Comparison of ENCODE assay signal across 8 cellular contexts in genomic region chrX:103254171-103254824, GRCh38. TPM values are rescaled to one million over a fixed set of nuclear protein-coding genes. Genes with fewer than 3 reads are reported as not detected.
DNase-seq lines count a peak whose midpoint lies in the region; ATAC-seq and TF ChIP-seq lines count a peak whose summit lies in the region.

No MANE protein-coding gene starts in this region.

- peak overlapping the region; percentile 95 for H3K4me3 Mint-ChIP-seq in activated B cell treated with CpG ODN at 0.5 μM for 24 hours
- H3K4me3 Mint-ChIP-seq in endodermal cell: peak overlapping the region; percentile 93

- H3K9me3 Mint-ChIP-seq in activated B cell treated with CpG ODN at 0.5 μM for 24 hours (no peaks in the 10 kb centered on the region), endodermal cell (peaks cover 6% of the 10 kb centered on the region)

- no peaks in the 10 kb centered on the region for H4K20me1 ChIP-seq in DND-41 (ENCODE audit: insufficient read depth, low read length)

- no peaks in the 10 kb centered on the region for H3K27me3 Mint-ChIP-seq in activated B cell treated with CpG ODN at 0.5 μM for 24 hours
- no peaks in the 10 kb centered on the region for H3K27me3 Mint-ChIP-seq in endodermal cell (ENCODE audit: insufficient read depth)

- peak overlapping the region; percentile 83 to 89 for H3K18ac ChIP-seq in mesenchymal stem cell (ENCODE audit: low read depth in 1 of 2, low read length in 2 of 2)

- H3K27ac Mint-ChIP-seq in activated B cell treated with CpG ODN at 0.5 μM for 24 hours (peak overlapping the region; percentile 84), endodermal cell (peak overlapping the region; percentile 97)

- no peak overlapping the region for H3K23ac ChIP-seq in mesenchymal stem cell (ENCODE audit: low read length in 2 of 2)

- peak overlapping the region in 1 of 2 experiments; percentile 11 for H3K14ac ChIP-seq in mesenchymal stem cell (ENCODE audit: low read length in 2 of 2)

- peaks cover 10% of the 10 kb centered on the region for H3K79me2 ChIP-seq in DND-41 (ENCODE audit: insufficient read depth, low read length)

- peak; percentile 72 for DNase-seq in DND-41
- peak; percentile 26 for DNase-seq in MG63
- DNase-seq in activated B cell treated with CpG ODN at 0.5 μM for 24 hours: no peak
- DNase-seq in endodermal cell: peak; percentile 98
- peak; percentile 54 for DNase-seq in mesenchymal stem cell
- DNase-seq in stimulated activated naive CD4-positive, alpha-beta T cell (lab: John Stamatoyannopoulos, UW): peak in 5 of 6 experiments; percentile 1 to 28 (median 19)
- no peak for DNase-seq in MV-4-11 (lab: John Stamatoyannopoulos, UW)

- H3K4ac ChIP-seq in mesenchymal stem cell (ENCODE audit: low read depth in 1 of 2, low read length in 2 of 2): peak overlapping the region; percentile 51 to 91

- H3K27ac ChIP-seq in DND-41 (ENCODE audit: low read length) (peak overlapping the region; percentile 83), endodermal cell (ENCODE audit: low read depth, low read length) (peak overlapping the region; percentile 86), mesenchymal stem cell (ENCODE audit: low read length, poor library complexity, severe bottlenecking) (peak overlapping the region; percentile 93)

- H3K36me3 ChIP-seq in DND-41 (ENCODE audit: insufficient read depth, low read length): peaks cover 3% of the 10 kb centered on the region; the same call in 1 of the 2 replicates
- H3K36me3 ChIP-seq in MG63: peaks cover 5% of the 10 kb centered on the region; the same call in 1 of the 2 replicates
- H3K36me3 ChIP-seq in endodermal cell (ENCODE audit: control insufficient read depth, insufficient read depth, low read length): peaks cover 11% of the 10 kb centered on the region
- peaks cover 3 to 13% of the 10 kb centered on the region in 2 experiments for H3K36me3 ChIP-seq in mesenchymal stem cell (ENCODE audit: control insufficient read depth in 1 of 2, insufficient read depth in 2 of 2, low read depth in 1 of 2, low read length in 2 of 2)

- H2AFZ ChIP-seq in DND-41 (ENCODE audit: low read depth, low read length): peak overlapping the region; percentile 85
- no peak overlapping the region for H2AFZ ChIP-seq in mesenchymal stem cell (ENCODE audit: low read depth, low read length)

- H3K36me3 Mint-ChIP-seq in activated B cell treated with CpG ODN at 0.5 μM for 24 hours (ENCODE audit: low read depth) (peaks cover 8% of the 10 kb centered on the region), endodermal cell (ENCODE audit: low read depth) (peaks cover 12% of the 10 kb centered on the region)

- H2BK120ac ChIP-seq in mesenchymal stem cell (ENCODE audit: low read depth, low read length): peak overlapping the region; percentile 79

- H2AK5ac ChIP-seq in mesenchymal stem cell (ENCODE audit: low read length, severe bottlenecking): peak overlapping the region; percentile 38

- no peak overlapping the region for H4K91ac ChIP-seq in mesenchymal stem cell (ENCODE audit: low read length)

- POLR2A ChIA-PET in activated B cell treated with CpG ODN at 0.5 μM for 24 hours (lab: Charles Lee): interaction anchor here (1.4 kb wide), 1 partner anchor 1323 kb away, joined by 4 read pairs; no protein-coding TSS in a partner anchor

- H4K8ac ChIP-seq in mesenchymal stem cell (ENCODE audit: low read length): peak overlapping the region; percentile 94

- H3K9me3 ChIP-seq in DND-41 (ENCODE audit: insufficient read depth, low read length, severe bottlenecking) (no peaks in the 10 kb centered on the region), MG63 (no peaks in the 10 kb centered on the region), endodermal cell (ENCODE audit: control insufficient read depth, low read length) (no peaks in the 10 kb centered on the region), mesenchymal stem cell (ENCODE audit: control insufficient read depth, low read length) (no peaks in the 10 kb centered on the region)

- no peaks in the 10 kb centered on the region for H3K79me1 ChIP-seq in mesenchymal stem cell (replicated peaks; ENCODE audit: low read length, poor library complexity, severe bottlenecking)

- peak overlapping the region; percentile 51 to 87; a peak in 3 of 4 replicates for H3K4me3 ChIP-seq in DND-41 (ENCODE audit: low read depth in 1 of 2, low read length in 2 of 2)
- H3K4me3 ChIP-seq in MG63: peak overlapping the region; percentile 69
- peak overlapping the region; percentile 91 for H3K4me3 ChIP-seq in endodermal cell (ENCODE audit: low read length)
- peak overlapping the region; percentile 66 to 83 for H3K4me3 ChIP-seq in mesenchymal stem cell (ENCODE audit: insufficient read depth in 1 of 2, low read depth in 1 of 2, low read length in 2 of 2)

- CTCF ChIA-PET in activated B cell treated with CpG ODN at 0.5 μM for 24 hours (lab: Charles Lee): interaction anchor here (1.0 to 1.3 kb wide), 2 partner anchors 43 kb away, joined by 4 read pairs; no protein-coding TSS in a partner anchor

- no peak overlapping the region for H2BK12ac ChIP-seq in mesenchymal stem cell (ENCODE audit: low read length in 2 of 2)

- WGBS in endodermal cell (ENCODE audit: insufficient coverage in 1 of 2, insufficient read length in 1 of 2), 2 experiments: 0% methylated on average over 22 of the region's 22 CpGs; no CpG with 5 or more reads in 1 of the 2 experiments
- WGBS in mesenchymal stem cell: 0% methylated on average over 18 of the region's 22 CpGs

- peak overlapping the region; percentile 67 for H2BK15ac ChIP-seq in mesenchymal stem cell (ENCODE audit: low read depth, poor library complexity, severe bottlenecking)

- peak overlapping the region; percentile 62 for H2BK5ac ChIP-seq in mesenchymal stem cell (ENCODE audit: low read depth, low read length, poor library complexity, severe bottlenecking)

- H3K27me3 ChIP-seq in DND-41 (ENCODE audit: insufficient read depth, low read length, poor library complexity) (no peaks in the 10 kb centered on the region), MG63 (no peaks in the 10 kb centered on the region), endodermal cell (ENCODE audit: control insufficient read depth, insufficient read depth, low read length, poor library complexity, severe bottlenecking) (no peaks in the 10 kb centered on the region), mesenchymal stem cell (ENCODE audit: control insufficient read depth in 1 of 2, insufficient read depth in 1 of 2, low read length in 2 of 2) (peaks cover 0 to 14% of the 10 kb centered on the region in 2 experiments)

- H3K4me2 ChIP-seq in DND-41 (ENCODE audit: insufficient read depth, low read length): peak overlapping the region; percentile 68
- H3K4me2 ChIP-seq in mesenchymal stem cell (ENCODE audit: low read length, poor library complexity, severe bottlenecking): peak overlapping the region; percentile 66

- ATAC-seq in DND-41 (ENCODE audit: insufficient read depth, low read depth): peak; percentile 79
- peak; percentile 59 for ATAC-seq in GM21576 (IDR thresholded peaks at IDR 0.05; ENCODE audit: unreplicated experiment)
- ATAC-seq in activated B cell treated with CpG ODN at 0.5 μM for 24 hours (ENCODE audit: low read depth): peak; percentile 56

- H3K4me1 Mint-ChIP-seq in activated B cell treated with CpG ODN at 0.5 μM for 24 hours (peaks cover 12% of the 10 kb centered on the region), endodermal cell (peaks cover 31% of the 10 kb centered on the region)

- H3K4me1 ChIP-seq in DND-41 (ENCODE audit: insufficient read depth, low read length) (peaks cover 20% of the 10 kb centered on the region; the same call in 1 of the 2 replicates), endodermal cell (ENCODE audit: control insufficient read depth, insufficient read depth, low read length) (no peaks in the 10 kb centered on the region), mesenchymal stem cell (ENCODE audit: control insufficient read depth, insufficient read depth, low read depth, low read length) (peaks cover 2% of the 10 kb centered on the region)

- TF ChIP-seq CTCF in DND-41 (IDR thresholded peaks at IDR 0.05; ENCODE audit: borderline replicate concordance, extremely low read depth, low read length, poor library complexity, severe bottlenecking): no peak
- no peak for TF ChIP-seq CTCF in activated B cell treated with CpG ODN at 0.5 μM for 24 hours (IDR thresholded peaks at IDR 0.05)
- TF ChIP-seq CTCF in endodermal cell (conservative IDR thresholded peaks at IDR 0.05): no peak

- intact Hi-C loops in activated B cell treated with CpG ODN at 0.5 μM for 24 hours (cut with micrococcal nuclease): no loop called here

- H3K9ac ChIP-seq in DND-41 (ENCODE audit: low read depth, low read length): peak overlapping the region; percentile 76
- peak overlapping the region; percentile 87 for H3K9ac ChIP-seq in endodermal cell (ENCODE audit: extremely low read depth, low read length, poor library complexity, severe bottlenecking)
- peak overlapping the region; percentile 93 for H3K9ac ChIP-seq in mesenchymal stem cell (ENCODE audit: low read length)

RNA-seq across cellular contexts. Expression of gene TCEAL8, which starts 0.7 kb away (rescaled TPM):
- 65.9 and 87.1 TPM in 2 replicates for total RNA-seq in MG63 (2014; rRNA removed; shearing (Covaris generic); ENCODE audit: low replicate concordance)
- total RNA-seq in activated B cell treated with CpG ODN at 0.5 μM for 24 hours: 14.6 and 16.3 TPM in 2 replicates
- total RNA-seq in endodermal cell: 100 to 1,000 TPM in 1 of 2 donors, 10 to 100 TPM in 1; 81.4 to 113 TPM
- polyA plus RNA-seq in endodermal cell (2013, experiment 1 of 2): 89.3 TPM
- polyA plus RNA-seq in endodermal cell (2013, experiment 2 of 2): 87.9 TPM
- polyA plus RNA-seq in mesenchymal stem cell (2013, experiment 1 of 2): 215 TPM
- 215 TPM for polyA plus RNA-seq in mesenchymal stem cell (2013, experiment 2 of 2)

RNA-seq across cellular contexts. Expression of gene TCEAL5, which starts 22.3 kb away (rescaled TPM):
- total RNA-seq in MG63 (2014; rRNA removed; shearing (Covaris generic); ENCODE audit: low replicate concordance): not detected in 2 replicates
- total RNA-seq in activated B cell treated with CpG ODN at 0.5 μM for 24 hours (not detected in 2 replicates), endodermal cell (1 to 10 TPM in 1 of 2 donors, under 1 TPM in 1; 0.22 to 4.4 TPM)
- polyA plus RNA-seq in endodermal cell (2013, experiment 1 of 2): not detected
- not detected for polyA plus RNA-seq in endodermal cell (2013, experiment 2 of 2)
- polyA plus RNA-seq in mesenchymal stem cell (2013, experiment 1 of 2): not detected
- not detected for polyA plus RNA-seq in mesenchymal stem cell (2013, experiment 2 of 2)

RNA-seq across cellular contexts. Expression of gene BEX4, which starts 39.4 kb away (rescaled TPM):
- total RNA-seq in MG63 (2014; rRNA removed; shearing (Covaris generic); ENCODE audit: low replicate concordance): not detected in 2 replicates
- total RNA-seq in activated B cell treated with CpG ODN at 0.5 μM for 24 hours (12.1 and 12.9 TPM in 2 replicates), endodermal cell (10 to 100 TPM; 65.1 to 71.0 TPM)
- polyA plus RNA-seq in endodermal cell (2013, experiment 1 of 2): 103 TPM
- 98.1 TPM for polyA plus RNA-seq in endodermal cell (2013, experiment 2 of 2)
- polyA plus RNA-seq in mesenchymal stem cell (2013, experiment 1 of 2): 110 TPM
- polyA plus RNA-seq in mesenchymal stem cell (2013, experiment 2 of 2): 115 TPM

RNA-seq across cellular contexts. Expression of gene BEX2, which starts 56.5 kb away (rescaled TPM):
- total RNA-seq in MG63 (2014; rRNA removed; shearing (Covaris generic); ENCODE audit: low replicate concordance): 0.57 TPM in 1 of 2 replicates, not detected in the other
- total RNA-seq in activated B cell treated with CpG ODN at 0.5 μM for 24 hours: 12.3 and 13.1 TPM in 2 replicates
- total RNA-seq in endodermal cell: 10 to 100 TPM; 23.6 to 32.3 TPM
- polyA plus RNA-seq in endodermal cell (2013, experiment 1 of 2): 30.5 TPM
- polyA plus RNA-seq in endodermal cell (2013, experiment 2 of 2): 31.7 TPM
- 3.2 TPM for polyA plus RNA-seq in mesenchymal stem cell (2013, experiment 1 of 2)
- 3.8 TPM for polyA plus RNA-seq in mesenchymal stem cell (2013, experiment 2 of 2)

Comparison
In these comparisons a context has a peak if more than half of its experiments do, and no peak if none do; other contexts are left out.
1. DNase-seq: peak in DND-41 (single experiment), MG63 (single experiment), endodermal cell (single experiment), mesenchymal stem cell (single experiment) and stimulated activated naive CD4-positive, alpha-beta T cell (5 of 6); none in activated B cell treated with CpG ODN at 0.5 μM for 24 hours (single experiment) and MV-4-11 (single experiment).
2. RNA of gene BEX4, which starts 39.4 kb away (total RNA-seq): 65.1 to 71.0 TPM in endodermal cell and 12.1 to 12.9 TPM in activated B cell treated with CpG ODN at 0.5 μM for 24 hours; not detected in MG63; every median in the first group is over 10 times any median in the second.
3. Peak in every context shown above with its lines, with median percentiles within 50 percentile points of each other: ATAC-seq, H3K27ac ChIP-seq, H3K4me3 ChIP-seq and H3K9ac ChIP-seq.